Comparison of ENCODE assay signal across 1 cellular context in the genomic region with DNA sequence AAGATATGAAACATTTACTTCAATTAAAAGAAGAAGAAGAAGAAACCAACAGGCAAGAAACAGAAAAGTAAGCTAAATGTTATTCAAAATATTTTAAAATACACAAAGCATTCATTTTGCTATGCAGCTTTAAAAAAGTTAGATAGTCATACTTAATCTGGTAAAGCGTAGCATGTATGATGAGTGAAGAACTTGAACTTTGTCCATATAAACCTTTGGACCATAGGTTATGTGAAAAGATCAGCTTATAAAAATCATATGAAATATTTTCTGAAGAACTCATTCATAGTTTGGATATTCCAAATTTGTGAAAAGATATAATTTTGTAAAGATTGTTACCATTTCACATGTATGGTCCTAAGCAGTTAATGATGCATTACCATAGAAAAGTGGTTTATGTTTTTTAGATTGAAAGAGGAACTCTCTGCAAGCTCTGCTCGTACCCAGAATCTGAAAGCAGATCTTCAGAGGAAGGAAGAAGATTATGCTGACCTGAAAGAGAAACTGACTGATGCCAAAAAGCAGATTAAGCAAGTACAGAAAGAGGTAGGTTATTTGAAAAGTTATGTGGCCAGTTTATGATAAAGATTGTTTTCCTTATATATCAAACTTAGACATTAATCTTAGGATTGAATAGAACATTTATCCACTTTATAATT.
TF ChIP-seq lines count a peak whose summit lies in the region.

No MANE protein-coding gene starts in this region.

TF ChIP-seq in SK-N-SH, 30 proteins besides CTCF, POLR2A, EP300 and RAD21 (continued from another document):
- TF ChIP-seq, protein P1, sequence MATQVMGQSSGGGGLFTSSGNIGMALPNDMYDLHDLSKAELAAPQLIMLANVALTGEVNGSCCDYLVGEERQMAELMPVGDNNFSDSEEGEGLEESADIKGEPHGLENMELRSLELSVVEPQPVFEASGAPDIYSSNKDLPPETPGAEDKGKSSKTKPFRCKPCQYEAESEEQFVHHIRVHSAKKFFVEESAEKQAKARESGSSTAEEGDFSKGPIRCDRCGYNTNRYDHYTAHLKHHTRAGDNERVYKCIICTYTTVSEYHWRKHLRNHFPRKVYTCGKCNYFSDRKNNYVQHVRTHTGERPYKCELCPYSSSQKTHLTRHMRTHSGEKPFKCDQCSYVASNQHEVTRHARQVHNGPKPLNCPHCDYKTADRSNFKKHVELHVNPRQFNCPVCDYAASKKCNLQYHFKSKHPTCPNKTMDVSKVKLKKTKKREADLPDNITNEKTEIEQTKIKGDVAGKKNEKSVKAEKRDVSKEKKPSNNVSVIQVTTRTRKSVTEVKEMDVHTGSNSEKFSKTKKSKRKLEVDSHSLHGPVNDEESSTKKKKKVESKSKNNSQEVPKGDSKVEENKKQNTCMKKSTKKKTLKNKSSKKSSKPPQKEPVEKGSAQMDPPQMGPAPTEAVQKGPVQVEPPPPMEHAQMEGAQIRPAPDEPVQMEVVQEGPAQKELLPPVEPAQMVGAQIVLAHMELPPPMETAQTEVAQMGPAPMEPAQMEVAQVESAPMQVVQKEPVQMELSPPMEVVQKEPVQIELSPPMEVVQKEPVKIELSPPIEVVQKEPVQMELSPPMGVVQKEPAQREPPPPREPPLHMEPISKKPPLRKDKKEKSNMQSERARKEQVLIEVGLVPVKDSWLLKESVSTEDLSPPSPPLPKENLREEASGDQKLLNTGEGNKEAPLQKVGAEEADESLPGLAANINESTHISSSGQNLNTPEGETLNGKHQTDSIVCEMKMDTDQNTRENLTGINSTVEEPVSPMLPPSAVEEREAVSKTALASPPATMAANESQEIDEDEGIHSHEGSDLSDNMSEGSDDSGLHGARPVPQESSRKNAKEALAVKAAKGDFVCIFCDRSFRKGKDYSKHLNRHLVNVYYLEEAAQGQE (IDR thresholded peaks at IDR 0.05; ENCODE audit: low read depth, low read length) = no peak
- TF ChIP-seq, protein P2, sequence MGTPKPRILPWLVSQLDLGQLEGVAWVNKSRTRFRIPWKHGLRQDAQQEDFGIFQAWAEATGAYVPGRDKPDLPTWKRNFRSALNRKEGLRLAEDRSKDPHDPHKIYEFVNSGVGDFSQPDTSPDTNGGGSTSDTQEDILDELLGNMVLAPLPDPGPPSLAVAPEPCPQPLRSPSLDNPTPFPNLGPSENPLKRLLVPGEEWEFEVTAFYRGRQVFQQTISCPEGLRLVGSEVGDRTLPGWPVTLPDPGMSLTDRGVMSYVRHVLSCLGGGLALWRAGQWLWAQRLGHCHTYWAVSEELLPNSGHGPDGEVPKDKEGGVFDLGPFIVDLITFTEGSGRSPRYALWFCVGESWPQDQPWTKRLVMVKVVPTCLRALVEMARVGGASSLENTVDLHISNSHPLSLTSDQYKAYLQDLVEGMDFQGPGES (IDR thresholded peaks at IDR 0.05; ENCODE audit: low read depth, low read length) = no peak
- no peak for TF ChIP-seq FOXM1 (IDR thresholded peaks at IDR 0.05; ENCODE audit: low read depth)
- TF ChIP-seq FOXJ3 (CRISPR knock-in tag; IDR thresholded peaks at IDR 0.05) = no peak
- no peak for TF ChIP-seq ELF1 (IDR thresholded peaks at IDR 0.05)
- TF ChIP-seq, protein P3, sequence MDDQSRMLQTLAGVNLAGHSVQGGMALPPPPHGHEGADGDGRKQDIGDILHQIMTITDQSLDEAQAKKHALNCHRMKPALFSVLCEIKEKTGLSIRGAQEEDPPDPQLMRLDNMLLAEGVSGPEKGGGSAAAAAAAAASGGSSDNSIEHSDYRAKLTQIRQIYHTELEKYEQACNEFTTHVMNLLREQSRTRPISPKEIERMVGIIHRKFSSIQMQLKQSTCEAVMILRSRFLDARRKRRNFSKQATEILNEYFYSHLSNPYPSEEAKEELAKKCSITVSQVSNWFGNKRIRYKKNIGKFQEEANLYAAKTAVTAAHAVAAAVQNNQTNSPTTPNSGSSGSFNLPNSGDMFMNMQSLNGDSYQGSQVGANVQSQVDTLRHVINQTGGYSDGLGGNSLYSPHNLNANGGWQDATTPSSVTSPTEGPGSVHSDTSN (IDR thresholded peaks at IDR 0.05) = no peak
- TF ChIP-seq, protein P4, sequence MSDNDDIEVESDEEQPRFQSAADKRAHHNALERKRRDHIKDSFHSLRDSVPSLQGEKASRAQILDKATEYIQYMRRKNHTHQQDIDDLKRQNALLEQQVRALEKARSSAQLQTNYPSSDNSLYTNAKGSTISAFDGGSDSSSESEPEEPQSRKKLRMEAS (IDR thresholded peaks at IDR 0.05; ENCODE audit: low read depth) = no peak
- TF ChIP-seq, protein P5, sequence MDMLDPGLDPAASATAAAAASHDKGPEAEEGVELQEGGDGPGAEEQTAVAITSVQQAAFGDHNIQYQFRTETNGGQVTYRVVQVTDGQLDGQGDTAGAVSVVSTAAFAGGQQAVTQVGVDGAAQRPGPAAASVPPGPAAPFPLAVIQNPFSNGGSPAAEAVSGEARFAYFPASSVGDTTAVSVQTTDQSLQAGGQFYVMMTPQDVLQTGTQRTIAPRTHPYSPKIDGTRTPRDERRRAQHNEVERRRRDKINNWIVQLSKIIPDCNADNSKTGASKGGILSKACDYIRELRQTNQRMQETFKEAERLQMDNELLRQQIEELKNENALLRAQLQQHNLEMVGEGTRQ (IDR thresholded peaks at IDR 0.05; ENCODE audit: borderline replicate concordance, low read depth, low read length) = no peak
- no peak for TF ChIP-seq MXI1 (IDR thresholded peaks at IDR 0.05; ENCODE audit: low read depth, low read length)
- TF ChIP-seq, protein P6, sequence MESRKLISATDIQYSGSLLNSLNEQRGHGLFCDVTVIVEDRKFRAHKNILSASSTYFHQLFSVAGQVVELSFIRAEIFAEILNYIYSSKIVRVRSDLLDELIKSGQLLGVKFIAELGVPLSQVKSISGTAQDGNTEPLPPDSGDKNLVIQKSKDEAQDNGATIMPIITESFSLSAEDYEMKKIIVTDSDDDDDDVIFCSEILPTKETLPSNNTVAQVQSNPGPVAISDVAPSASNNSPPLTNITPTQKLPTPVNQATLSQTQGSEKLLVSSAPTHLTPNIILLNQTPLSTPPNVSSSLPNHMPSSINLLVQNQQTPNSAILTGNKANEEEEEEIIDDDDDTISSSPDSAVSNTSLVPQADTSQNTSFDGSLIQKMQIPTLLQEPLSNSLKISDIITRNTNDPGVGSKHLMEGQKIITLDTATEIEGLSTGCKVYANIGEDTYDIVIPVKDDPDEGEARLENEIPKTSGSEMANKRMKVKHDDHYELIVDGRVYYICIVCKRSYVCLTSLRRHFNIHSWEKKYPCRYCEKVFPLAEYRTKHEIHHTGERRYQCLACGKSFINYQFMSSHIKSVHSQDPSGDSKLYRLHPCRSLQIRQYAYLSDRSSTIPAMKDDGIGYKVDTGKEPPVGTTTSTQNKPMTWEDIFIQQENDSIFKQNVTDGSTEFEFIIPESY (IDR thresholded peaks at IDR 0.05; ENCODE audit: borderline replicate concordance, low read depth) = no peak
